In genomic region chr3:74021451-74021850, GRCh38 we compare ENCODE assay signal across 35 cellular contexts.
"Had no signal": no experiment of that assay in that cellular context is flagged by ENCODE, and none has a peak within 500 bp of the region (broad histone marks: within the 10 kb centered on the region; RNA-seq: fewer than 3 reads in every experiment).

No MANE protein-coding gene starts in this region.

- H3K4me3 Mint-ChIP-seq: activated B cell treated with CpG ODN at 0.5 μM for 24 hours; activated CD4-positive, alpha-beta memory T cell treated with anti-CD3 and anti-CD28 coated beads for 36 hours; activated CD4-positive, alpha-beta T cell treated with anti-CD3 and anti-CD28 coated beads, Interleukin-2, amount 10 ng/mL, durations not matched to agents 24 days and 14 days; activated CD8-positive, alpha-beta memory T cell treated with anti-CD3 and anti-CD28 coated beads, Interleukin-2, amount 10 ng/mL, durations not matched to agents 7 days and 5 days; activated CD8-positive, alpha-beta T cell treated with anti-CD3 and anti-CD28 coated beads for 36 hours; activated naive CD4-positive, alpha-beta T cell treated with anti-CD3 and anti-CD28 coated beads, Interleukin-2, amount 10 ng/mL, durations not matched to agents 7 days and 5 days; activated naive CD4-positive, alpha-beta T cell treated with anti-CD3 and anti-CD28 coated beads, Interleukin-2, amount 50 U/mL, for 24 hours; activated naive CD8-positive, alpha-beta T cell; activated naive CD8-positive, alpha-beta T cell treated with anti-CD3 and anti-CD28 coated beads, Interleukin-2, amount 10 ng/mL, durations not matched to agents 7 days and 5 days; activated naive CD8-positive, alpha-beta T cell treated with anti-CD3 and anti-CD28 coated beads, Interleukin-2, amount 50 U/mL, for 24 hours; activated T-cell treated with anti-CD3 and anti-CD28 coated beads, Interleukin-2, amount 50 U/mL, for 24 hours; brain; central memory CD8-positive, alpha-beta T cell; T-helper 1 cell treated with Interleukin-12 subunit alpha and Interleukin-12 subunit beta and Interleukin-4 antibody, amounts not matched to agents 30 μg/mL and 1 μg/mL, for 36 hours; T-helper 2 cell treated with Interferon-gamma antibody and Interleukin-4, amounts not matched to agents 5 μg/mL and 100 μg/mL, for 36 hours had no signal

- H3K9me3 Mint-ChIP-seq: activated CD4-positive, alpha-beta T cell treated with anti-CD3 and anti-CD28 coated beads, Interleukin-2, amount 10 ng/mL, durations not matched to agents 24 days and 14 days; activated naive CD4-positive, alpha-beta T cell treated with anti-CD3 and anti-CD28 coated beads, Interleukin-2, amount 10 ng/mL, durations not matched to agents 7 days and 5 days; activated naive CD4-positive, alpha-beta T cell treated with anti-CD3 and anti-CD28 coated beads, Interleukin-2, amount 50 U/mL, for 24 hours; activated naive CD8-positive, alpha-beta T cell treated with anti-CD3 and anti-CD28 coated beads, Interleukin-2, amount 10 ng/mL, durations not matched to agents 7 days and 5 days; brain; T-helper 1 cell treated with Interleukin-12 subunit alpha and Interleukin-12 subunit beta and Interleukin-4 antibody, amounts not matched to agents 30 μg/mL and 1 μg/mL, for 36 hours; T-helper 2 cell treated with Interferon-gamma antibody and Interleukin-4, amounts not matched to agents 5 μg/mL and 100 μg/mL, for 36 hours had no signal

- H3K36me3 Mint-ChIP-seq: activated CD4-positive, alpha-beta memory T cell treated with anti-CD3 and anti-CD28 coated beads for 36 hours; activated CD8-positive, alpha-beta memory T cell treated with anti-CD3 and anti-CD28 coated beads, Interleukin-2, amount 10 ng/mL, durations not matched to agents 7 days and 5 days; activated naive CD4-positive, alpha-beta T cell treated with anti-CD3 and anti-CD28 coated beads, Interleukin-2, amount 10 ng/mL, durations not matched to agents 7 days and 5 days; activated naive CD4-positive, alpha-beta T cell treated with anti-CD3 and anti-CD28 coated beads, Interleukin-2, amount 50 U/mL, for 24 hours; activated naive CD8-positive, alpha-beta T cell; activated naive CD8-positive, alpha-beta T cell treated with anti-CD3 and anti-CD28 coated beads, Interleukin-2, amount 10 ng/mL, durations not matched to agents 7 days and 5 days; brain had no signal

- H3K27me3 Mint-ChIP-seq: activated B cell treated with CpG ODN at 0.5 μM for 24 hours; activated CD4-positive, alpha-beta memory T cell treated with anti-CD3 and anti-CD28 coated beads for 36 hours; activated CD4-positive, alpha-beta T cell treated with anti-CD3 and anti-CD28 coated beads, Interleukin-2, amount 10 ng/mL, durations not matched to agents 24 days and 14 days; activated CD8-positive, alpha-beta memory T cell treated with anti-CD3 and anti-CD28 coated beads, Interleukin-2, amount 10 ng/mL, durations not matched to agents 7 days and 5 days; activated CD8-positive, alpha-beta T cell treated with anti-CD3 and anti-CD28 coated beads for 36 hours; activated naive CD4-positive, alpha-beta T cell treated with anti-CD3 and anti-CD28 coated beads, Interleukin-2, amount 10 ng/mL, durations not matched to agents 7 days and 5 days; activated naive CD4-positive, alpha-beta T cell treated with anti-CD3 and anti-CD28 coated beads, Interleukin-2, amount 50 U/mL, for 24 hours; activated naive CD8-positive, alpha-beta T cell; activated naive CD8-positive, alpha-beta T cell treated with anti-CD3 and anti-CD28 coated beads, Interleukin-2, amount 10 ng/mL, durations not matched to agents 7 days and 5 days; activated naive CD8-positive, alpha-beta T cell treated with anti-CD3 and anti-CD28 coated beads, Interleukin-2, amount 50 U/mL, for 24 hours; activated T-cell treated with anti-CD3 and anti-CD28 coated beads, Interleukin-2, amount 50 U/mL, for 24 hours; central memory CD8-positive, alpha-beta T cell had no signal

- H3K27ac Mint-ChIP-seq: activated B cell treated with CpG ODN at 0.5 μM for 24 hours; activated CD4-positive, alpha-beta memory T cell treated with anti-CD3 and anti-CD28 coated beads for 36 hours; activated CD4-positive, alpha-beta T cell treated with anti-CD3 and anti-CD28 coated beads, Interleukin-2, amount 10 ng/mL, durations not matched to agents 24 days and 14 days; activated CD8-positive, alpha-beta memory T cell treated with anti-CD3 and anti-CD28 coated beads, Interleukin-2, amount 10 ng/mL, durations not matched to agents 7 days and 5 days; activated CD8-positive, alpha-beta T cell treated with anti-CD3 and anti-CD28 coated beads for 36 hours; activated naive CD4-positive, alpha-beta T cell treated with anti-CD3 and anti-CD28 coated beads, Interleukin-2, amount 10 ng/mL, durations not matched to agents 7 days and 5 days; activated naive CD4-positive, alpha-beta T cell treated with anti-CD3 and anti-CD28 coated beads, Interleukin-2, amount 50 U/mL, for 24 hours; activated naive CD8-positive, alpha-beta T cell; activated naive CD8-positive, alpha-beta T cell treated with anti-CD3 and anti-CD28 coated beads, Interleukin-2, amount 10 ng/mL, durations not matched to agents 7 days and 5 days; activated naive CD8-positive, alpha-beta T cell treated with anti-CD3 and anti-CD28 coated beads, Interleukin-2, amount 50 U/mL, for 24 hours; activated T-cell treated with anti-CD3 and anti-CD28 coated beads, Interleukin-2, amount 50 U/mL, for 24 hours; activated T-helper 2 cell treated with anti-CD3 and anti-CD28 coated beads, Interferon-gamma antibody, Interleukin-2, Interleukin-4, amounts not matched to agents 10 μg/mL and 5 μg/mL and 100 μg/mL, durations not matched to agents 14 hours and 24 hours and 36 hours; brain; T-helper 1 cell treated with Interleukin-12 subunit alpha and Interleukin-12 subunit beta and Interleukin-4 antibody, amounts not matched to agents 30 μg/mL and 1 μg/mL, for 36 hours; T-helper 2 cell treated with Interferon-gamma antibody and Interleukin-4, amounts not matched to agents 5 μg/mL and 100 μg/mL, for 36 hours had no signal

- DNase-seq: activated B cell treated with CpG ODN at 0.5 μM for 24 hours; activated CD4-positive, alpha-beta memory T cell treated with anti-CD3 and anti-CD28 coated beads for 36 hours; activated CD4-positive, alpha-beta T cell treated with anti-CD3 and anti-CD28 coated beads for 4 hours; activated CD4-positive, alpha-beta T cell treated with anti-CD3 and anti-CD28 coated beads, Interleukin-2, amount 10 ng/mL, durations not matched to agents 24 days and 14 days; activated CD4-positive, alpha-beta T cell treated with anti-CD3 and anti-CD28 coated beads, Interleukin-2, amount 50 U/mL, for 1 hour; activated CD4-positive, alpha-beta T cell treated with anti-CD3 and anti-CD28 coated beads, Interleukin-2, amount 50 U/mL, for 4 hours; activated CD4-positive, CD25-positive, alpha-beta regulatory T cell treated with anti-CD3 and anti-CD28 coated beads, Interleukin-2, amount 50 U/mL, for 72 hours; activated CD8-positive, alpha-beta memory T cell treated with anti-CD3 and anti-CD28 coated beads for 24 hours; activated CD8-positive, alpha-beta memory T cell treated with anti-CD3 and anti-CD28 coated beads, Interleukin-2, amount 10 ng/mL, durations not matched to agents 7 days and 5 days; activated CD8-positive, alpha-beta memory T cell treated with anti-CD3 and anti-CD28 coated beads, Interleukin-2, amount 50 U/mL, for 48 hours; activated CD8-positive, alpha-beta T cell treated with anti-CD3 and anti-CD28 coated beads for 36 hours; activated effector memory CD4-positive, alpha-beta T cell treated with Interleukin-2 at 50 U/mL for 16 hours; activated gamma-delta T cell; activated naive CD4-positive, alpha-beta T cell treated with anti-CD3 and anti-CD28 coated beads, Interleukin-2, amount 10 ng/mL, durations not matched to agents 7 days and 5 days; activated naive CD4-positive, alpha-beta T cell treated with Interleukin-2 at 50 U/mL for 16 hours; activated naive CD8-positive, alpha-beta T cell treated with anti-CD3 and anti-CD28 coated beads, Interleukin-2, amount 10 ng/mL, durations not matched to agents 7 days and 5 days; activated naive CD8-positive, alpha-beta T cell treated with anti-CD3 and anti-CD28 coated beads, Interleukin-2, amount 50 U/mL, for 24 hours; activated T-cell treated with anti-CD3 and anti-CD28 coated beads, Interleukin-2, amount 50 U/mL, for 24 hours; activated T-cell treated with anti-CD3 and anti-CD28 coated beads, Interleukin-2, amount 50 U/mL, for 48 hours; amygdala; anterior cingulate cortex; caudate nucleus; cerebellar nuclear complex; T-helper 1 cell; T-helper 2 cell; T-helper 9 cell had no signal

- ATAC-seq: activated CD8-positive, alpha-beta memory T cell treated with anti-CD3 and anti-CD28 coated beads, Interleukin-2, amount 10 ng/mL, durations not matched to agents 7 days and 5 days; activated CD8-positive, alpha-beta T cell treated with anti-CD3 and anti-CD28 coated beads for 36 hours; activated naive CD8-positive, alpha-beta T cell treated with anti-CD3 and anti-CD28 coated beads, Interleukin-2, amount 50 U/mL, for 24 hours had no signal

- FAIRE-seq: bronchial epithelial cell, TTC549 had no signal

- H3K4me1 Mint-ChIP-seq: activated B cell treated with CpG ODN at 0.5 μM for 24 hours; activated CD4-positive, alpha-beta T cell treated with anti-CD3 and anti-CD28 coated beads, Interleukin-2, amount 10 ng/mL, durations not matched to agents 24 days and 14 days; activated CD8-positive, alpha-beta memory T cell treated with anti-CD3 and anti-CD28 coated beads, Interleukin-2, amount 10 ng/mL, durations not matched to agents 7 days and 5 days; activated naive CD4-positive, alpha-beta T cell treated with anti-CD3 and anti-CD28 coated beads, Interleukin-2, amount 10 ng/mL, durations not matched to agents 7 days and 5 days; activated naive CD4-positive, alpha-beta T cell treated with anti-CD3 and anti-CD28 coated beads, Interleukin-2, amount 50 U/mL, for 24 hours; activated naive CD8-positive, alpha-beta T cell treated with anti-CD3 and anti-CD28 coated beads, Interleukin-2, amount 10 ng/mL, durations not matched to agents 7 days and 5 days; activated naive CD8-positive, alpha-beta T cell treated with anti-CD3 and anti-CD28 coated beads, Interleukin-2, amount 50 U/mL, for 24 hours; brain; central memory CD8-positive, alpha-beta T cell had no signal
